Comparison of ENCODE assay signal across 26 cellular contexts in the genomic region with DNA sequence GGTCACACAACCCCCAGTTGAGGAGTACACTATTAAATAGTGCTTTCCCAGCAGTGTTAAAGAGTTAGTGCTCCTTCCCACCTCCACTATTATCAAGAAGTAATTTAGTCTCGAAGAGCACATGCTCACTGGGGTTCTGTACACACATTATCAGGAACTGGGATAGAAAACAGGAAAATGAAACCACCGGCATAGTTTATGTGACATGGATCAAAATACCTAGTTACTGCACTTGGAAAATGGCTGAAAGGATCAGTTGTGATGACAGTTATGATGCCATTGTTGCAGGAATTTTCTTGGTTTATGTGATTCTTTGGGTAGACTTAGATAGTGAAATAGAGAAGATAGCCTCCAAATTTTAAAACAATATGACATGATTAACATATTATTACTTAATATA.
"Had no signal": no experiment of that assay in that cellular context is flagged by ENCODE, and none has a peak within 500 bp of the region (broad histone marks: within the 10 kb centered on the region; RNA-seq: fewer than 3 reads in every experiment).

No MANE protein-coding gene starts in this region.

- H3K9me3 ChIP-seq: left ventricle myocardium inferior, mucosa of descending colon, pancreas, prostate gland, suprapubic skin, thoracic aorta, tibial artery, upper lobe of right lung had no signal

- H3K4me1 ChIP-seq: prostate gland, suprapubic skin, tibial artery had no signal

- H3K27ac ChIP-seq: left ventricle myocardium inferior, pancreas, prostate gland, skin epidermis, suprapubic skin, thoracic aorta, tibial artery, upper lobe of right lung had no signal

- H3K36me3 ChIP-seq: pancreas, prostate gland, suprapubic skin, thoracic aorta had no signal

- DNase-seq: hypothalamus; immature natural killer cell; islet precursor cell; left ventricle myocardium inferior; mesendoderm; midbrain; mucosa of descending colon; naive thymus-derived CD4-positive, alpha-beta T cell; nucleus accumbens; pancreas; posterior cingulate gyrus; retina; right cardiac atrium; stimulated activated CD4-positive, alpha-beta T cell treated with anti-CD3 and anti-CD28 coated beads, Interleukin-12 subunit alpha, Interleukin-12 subunit beta, amount 100 ng/mL, for 4 hours; stimulated activated CD4-positive, alpha-beta T cell treated with anti-CD3 and anti-CD28 coated beads, Interleukin-15, amount 100 ng/mL, for 24 hours; stimulated activated CD4-positive, alpha-beta T cell treated with anti-CD3 and anti-CD28 coated beads, Interleukin-2, amount 100 ng/mL, for 24 hours; stimulated activated CD4-positive, alpha-beta T cell treated with anti-CD3 and anti-CD28 coated beads, Interleukin-4, amount 100 ng/mL, for 1 hour; stimulated activated naive B cell treated with anti-CD40 and anti-IgM and Interleukin-4, amounts not matched to agents 10 μg/mL and 1 μg/mL and 100 μg/mL, for 72 hours; tibial artery; trophoblast cell; upper lobe of right lung had no signal

- H3K4me3 ChIP-seq: left ventricle myocardium inferior, lung, mucosa of descending colon, pancreas, prostate gland, skin epidermis, suprapubic skin, thoracic aorta, tibial artery, upper lobe of right lung had no signal

- H3K27me3 ChIP-seq: pancreas, suprapubic skin, tibial artery, upper lobe of right lung had no signal
